In genomic region chr3:123487063-123487462, GRCh38 we compare ENCODE assay signal across 2 cellular contexts. TPM values are rescaled to one million over a fixed set of nuclear protein-coding genes. Genes with fewer than 3 reads are reported as not detected.
"Had no signal": no experiment of that assay in that cellular context is flagged by ENCODE, and none has a peak within 500 bp of the region (broad histone marks: within the 10 kb centered on the region; RNA-seq: fewer than 3 reads in every experiment).

No MANE protein-coding gene starts in this region.

RNA-seq across cellular contexts. Expression of gene ADCY5, which starts 38.2 kb away (rescaled TPM):
- total RNA-seq: MCF 10A, RPMI7951 had no signal
